ENCODE assay signal across 35 cellular contexts in the genomic region with DNA sequence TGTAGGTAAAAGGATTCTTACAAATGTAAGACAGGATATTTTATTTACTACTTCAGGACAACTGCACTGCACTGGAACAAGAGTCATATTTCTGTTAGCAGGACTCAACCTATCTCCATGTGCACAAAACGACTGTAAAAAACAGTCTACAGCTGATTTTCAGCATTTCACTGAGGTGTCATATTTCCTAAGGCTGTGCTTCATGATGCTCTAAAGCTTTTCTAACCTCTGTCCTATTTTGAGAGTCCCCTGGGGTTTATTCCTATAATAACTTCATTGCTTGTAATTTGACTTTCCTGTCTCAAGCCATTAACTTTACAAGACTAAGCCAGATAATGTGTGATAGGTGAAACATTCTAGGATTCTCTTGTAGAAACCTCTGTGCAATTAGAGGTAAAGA.
DNase-seq lines count a peak whose midpoint lies in the region; ATAC-seq, FAIRE-seq and TF ChIP-seq lines count a peak whose summit lies in the region.
"Had no signal": no experiment of that assay in that cellular context is flagged by ENCODE, and none has a peak within 500 bp of the region (broad histone marks: within the 10 kb centered on the region; RNA-seq: fewer than 3 reads in every experiment).

No MANE protein-coding gene starts in this region.

- BruUV-seq in MCF 10A (replicated peaks; lab: Mats Ljungman, UMichigan), result no TSS peak

- no peaks in the 10 kb centered on the region for H3K9me1 ChIP-seq in keratinocyte (ENCODE audit: control insufficient read depth, extremely low read depth, insufficient read depth, low read length)

- H3K4me3 Mint-ChIP-seq in MCF 10A (ENCODE audit: unreplicated experiment), result no peak overlapping the region
- no peak overlapping the region for H3K4me3 Mint-ChIP-seq in activated T-cell treated with anti-CD3 and anti-CD28 coated beads, Interleukin-2, amount 50 U/mL, for 24 hours
- H3K4me3 Mint-ChIP-seq: activated CD4-positive, alpha-beta T cell treated with anti-CD3 and anti-CD28 coated beads, Interleukin-2, amount 10 ng/mL, durations not matched to agents 7 days and 5 days; activated T-cell treated with anti-CD3 and anti-CD28 coated beads, Interleukin-2, amount 50 U/mL, for 4 hours; brain; CD8-positive, alpha-beta T cell; IgD-negative memory B cell; immature natural killer cell had no signal

- no peaks in the 10 kb centered on the region for H3K4me1 Mint-ChIP-seq in MCF 10A (ENCODE audit: insufficient read depth, unreplicated experiment)
- no peaks in the 10 kb centered on the region for H3K4me1 Mint-ChIP-seq in activated T-cell treated with anti-CD3 and anti-CD28 coated beads, Interleukin-2, amount 50 U/mL, for 24 hours (ENCODE audit: low read depth)
- H3K4me1 Mint-ChIP-seq: activated CD4-positive, alpha-beta T cell treated with anti-CD3 and anti-CD28 coated beads, Interleukin-2, amount 10 ng/mL, durations not matched to agents 7 days and 5 days; brain; IgD-negative memory B cell; immature natural killer cell had no signal

- intact Hi-C loops in MCF 10A (cut with micrococcal nuclease) (no loop called here), breast epithelium (cut with DNase I; ENCODE audit: low total_unique reads) (no loop called here)

- no peak overlapping the region for H3K27ac ChIP-seq in breast epithelium
- no peak overlapping the region for H3K27ac ChIP-seq in keratinocyte (ENCODE audit: control insufficient read depth, insufficient read depth, low read length)
- no peak overlapping the region for H3K27ac ChIP-seq in osteoblast (ENCODE audit: low read depth, low read length)
- H3K27ac ChIP-seq: adrenal gland, colonic mucosa, esophagus muscularis mucosa, left lung, skin epidermis, stomach, tibial artery, WERI-Rb-1 had no signal

- in situ Hi-C loops in astrocyte of the spinal cord (cut with HindIII; ENCODE audit: low sequenced_read_pairs), result no loop called here

- no peak for TF ChIP-seq CTCF in MCF 10A (IDR thresholded peaks at IDR 0.05; ENCODE audit: unreplicated experiment)
- no peak for TF ChIP-seq CTCF in breast epithelium (IDR thresholded peaks at IDR 0.05)
- TF ChIP-seq CTCF in astrocyte of the spinal cord (IDR thresholded peaks at IDR 0.05; ENCODE audit: low read depth, low read length), result no peak
- no peak for TF ChIP-seq CTCF in keratinocyte (optimal IDR thresholded peaks at IDR 0.05 in 1 of 3, IDR thresholded peaks at IDR 0.05 in 1 of 3, conservative IDR thresholded peaks at IDR 0.05 in 1 of 3; ENCODE audit: extremely low read depth in 1 of 3, insufficient read depth in 2 of 3, low read length in 3 of 3)
- TF ChIP-seq CTCF in osteoblast (IDR thresholded peaks at IDR 0.05; ENCODE audit: extremely low read depth, low read depth, low read length), result no peak

- H3K36me3 ChIP-seq in breast epithelium (no peaks in the 10 kb centered on the region), keratinocyte (ENCODE audit: control insufficient read depth in 2 of 2, extremely low read depth in 1 of 2, insufficient read depth in 2 of 2, low read length in 2 of 2) (no peaks in the 10 kb centered on the region), osteoblast (ENCODE audit: insufficient read depth, low read length) (no peaks in the 10 kb centered on the region)
- H3K36me3 ChIP-seq: adrenal gland, colonic mucosa, esophagus muscularis mucosa, left lung, stomach, tibial artery, WERI-Rb-1 had no signal

- no peaks in the 10 kb centered on the region for H3K9me3 ChIP-seq in breast epithelium
- no peaks in the 10 kb centered on the region for H3K9me3 ChIP-seq in keratinocyte (ENCODE audit: control insufficient read depth, low read depth, low read length)
- H3K9me3 ChIP-seq in osteoblast (ENCODE audit: low read depth, low read length), result no peaks in the 10 kb centered on the region
- H3K9me3 ChIP-seq: adrenal gland, colonic mucosa, esophagus muscularis mucosa, left lung, stomach, tibial artery had no signal

- POLR2A ChIA-PET in MCF 10A (lab: Yijun Ruan, JAX), result no interaction called here

- peak; percentile 8 for DNase-seq in MCF 10A (ENCODE audit: unreplicated experiment)
- DNase-seq in breast epithelium (ENCODE audit: low spot score in 2 of 2), result no peak
- peak; percentile 70 for DNase-seq in astrocyte of the spinal cord (ENCODE audit: low read depth, low spot score)
- no peak for DNase-seq in keratinocyte (ENCODE audit: low read depth, low spot score)
- DNase-seq in stimulated activated CD4-positive, alpha-beta T cell treated with anti-CD3 and anti-CD28 coated beads, Interleukin-4, amount 100 ng/mL, for 24 hours, result no peak
- no peak for DNase-seq in osteoblast (ENCODE audit: insufficient read length, low spot score, missing footprints)
- DNase-seq in activated T-cell treated with anti-CD3 and anti-CD28 coated beads, Interleukin-2, amount 50 U/mL, for 24 hours, result no peak
- DNase-seq: activated CD4-positive, alpha-beta T cell treated with anti-CD3 and anti-CD28 coated beads, Interleukin-2, amount 10 ng/mL, durations not matched to agents 7 days and 5 days; activated naive CD4-positive, alpha-beta T cell; activated T-cell treated with anti-CD3 and anti-CD28 coated beads, Interleukin-2, amount 50 U/mL, for 4 hours; adrenal gland; AML-193; CD8-positive, alpha-beta T cell; colonic mucosa; hypothalamus; immature natural killer cell; left lung; mesenchymal stem cell; NCI-H1105; NCI-H2081 treated with DMSO at 0.1 percent for 48 hours; NCI-H510A treated with DMSO at 0.1 percent for 48 hours; nucleus accumbens; SHP77; stomach; T-helper 9 cell; tibial artery; WERI-Rb-1 had no signal

- H2AFZ ChIP-seq in keratinocyte (ENCODE audit: control insufficient read depth, low read length) (peak overlapping the region; percentile 12), osteoblast (ENCODE audit: low read length) (no peak overlapping the region)

- no peaks in the 10 kb centered on the region for H3K36me3 Mint-ChIP-seq in MCF 10A (ENCODE audit: insufficient read depth, unreplicated experiment)
- H3K36me3 Mint-ChIP-seq in activated T-cell treated with anti-CD3 and anti-CD28 coated beads, Interleukin-2, amount 50 U/mL, for 24 hours (ENCODE audit: low read depth), result no peaks in the 10 kb centered on the region
- H3K36me3 Mint-ChIP-seq: brain; CD8-positive, alpha-beta T cell; IgD-negative memory B cell; immature natural killer cell had no signal

- TF ChIP-seq POLR2A in breast epithelium (IDR thresholded peaks at IDR 0.05), result no peak

- H3K9me3 Mint-ChIP-seq in MCF 10A (ENCODE audit: unreplicated experiment), result no peaks in the 10 kb centered on the region
- no peaks in the 10 kb centered on the region for H3K9me3 Mint-ChIP-seq in activated T-cell treated with anti-CD3 and anti-CD28 coated beads, Interleukin-2, amount 50 U/mL, for 24 hours
- H3K9me3 Mint-ChIP-seq: activated CD4-positive, alpha-beta T cell treated with anti-CD3 and anti-CD28 coated beads, Interleukin-2, amount 10 ng/mL, durations not matched to agents 7 days and 5 days; activated T-cell treated with anti-CD3 and anti-CD28 coated beads, Interleukin-2, amount 50 U/mL, for 4 hours; CD8-positive, alpha-beta T cell had no signal

- H3K27me3 ChIP-seq in breast epithelium (no peaks in the 10 kb centered on the region), keratinocyte (ENCODE audit: control insufficient read depth, extremely low read depth, insufficient read depth, low read length) (no peaks in the 10 kb centered on the region), osteoblast (ENCODE audit: insufficient read depth, low read length) (no peaks in the 10 kb centered on the region)
- H3K27me3 ChIP-seq: adrenal gland, colonic mucosa, esophagus muscularis mucosa, left lung, stomach, tibial artery had no signal

- no peak overlapping the region for H3K27ac Mint-ChIP-seq in MCF 10A (ENCODE audit: low read depth, unreplicated experiment)
- H3K27ac Mint-ChIP-seq in activated T-cell treated with anti-CD3 and anti-CD28 coated beads, Interleukin-2, amount 50 U/mL, for 24 hours, result no peak overlapping the region
- H3K27ac Mint-ChIP-seq: activated CD4-positive, alpha-beta T cell treated with anti-CD3 and anti-CD28 coated beads, Interleukin-2, amount 10 ng/mL, durations not matched to agents 7 days and 5 days; brain; CD8-positive, alpha-beta T cell; IgD-negative memory B cell; immature natural killer cell had no signal

- no peak overlapping the region for H3K9ac ChIP-seq in keratinocyte (ENCODE audit: control insufficient read depth, extremely low read depth, insufficient read depth, low read length)

- H3K4me2 ChIP-seq in keratinocyte (ENCODE audit: control insufficient read depth, extremely low read depth, insufficient read depth, low read depth, low read length) (no peak overlapping the region), osteoblast (ENCODE audit: insufficient read depth, low read length) (no peak overlapping the region)

- H3K4me3 ChIP-seq in breast epithelium (no peak overlapping the region), astrocyte of the spinal cord (ENCODE audit: low read depth, low read length) (no peak overlapping the region), keratinocyte (ENCODE audit: control insufficient read depth in 2 of 3, extremely low read depth in 1 of 3, insufficient read depth in 2 of 3, low read depth in 1 of 3, low read length in 3 of 3) (no peak overlapping the region), osteoblast (ENCODE audit: insufficient read depth, low read length) (no peak overlapping the region)
- H3K4me3 ChIP-seq: adrenal gland, colonic mucosa, esophagus muscularis mucosa, left lung, skin epidermis, stomach, tibial artery had no signal

- dilution Hi-C loops in keratinocyte (cut with MboI; ENCODE audit: extremely low pct_ligation_motif_present, low sequenced_read_pairs), result no loop called here

- CTCF ChIA-PET in MCF 10A (lab: Yijun Ruan, JAX), result interaction anchor here (0.6 kb wide), 1 partner anchor 28 kb away, joined by 3 read pairs; no protein-coding TSS in a partner anchor

- H3K4me1 ChIP-seq in breast epithelium (no peaks in the 10 kb centered on the region), keratinocyte (ENCODE audit: control insufficient read depth, extremely low read depth, insufficient read depth, low read length) (no peaks in the 10 kb centered on the region), osteoblast (ENCODE audit: insufficient read depth, low read length) (peaks cover 3% of the 10 kb centered on the region)
- H3K4me1 ChIP-seq: adrenal gland, colonic mucosa, esophagus muscularis mucosa, left lung, stomach, tibial artery had no signal

- H3K79me2 ChIP-seq in keratinocyte (ENCODE audit: control insufficient read depth, insufficient read depth, low read length), result no peaks in the 10 kb centered on the region
- H3K79me2 ChIP-seq in osteoblast (ENCODE audit: insufficient read depth, low read length), result no peaks in the 10 kb centered on the region

- H4K20me1 ChIP-seq in keratinocyte (ENCODE audit: control insufficient read depth, extremely low read depth, insufficient read depth, low read length) (no peaks in the 10 kb centered on the region), osteoblast (ENCODE audit: insufficient read depth, low read length) (no peaks in the 10 kb centered on the region)

- no peak for FAIRE-seq in keratinocyte (lab: Jason Lieb, UNC)
- FAIRE-seq: A204.1, GM12891 had no signal

- no peak for ATAC-seq in GM21423 (IDR thresholded peaks at IDR 0.05; ENCODE audit: unreplicated experiment)
- ATAC-seq: activated T-cell treated with anti-CD3 and anti-CD28 coated beads, Interleukin-2, amount 50 U/mL, for 4 hours; CD8-positive, alpha-beta T cell; left lung; Panc1 had no signal

- no peaks in the 10 kb centered on the region for H3K27me3 Mint-ChIP-seq in MCF 10A (ENCODE audit: insufficient read depth, unreplicated experiment)
- H3K27me3 Mint-ChIP-seq in activated T-cell treated with anti-CD3 and anti-CD28 coated beads, Interleukin-2, amount 50 U/mL, for 24 hours, result peaks cover 13% of the 10 kb centered on the region

Comparison
In these comparisons a context has a peak if more than half of its experiments do, and no peak if none do; other contexts are left out.
1. DNase-seq: peak in MCF 10A (single experiment) and astrocyte of the spinal cord (single experiment); none in breast epithelium (0 of 2), keratinocyte (single experiment), stimulated activated CD4-positive, alpha-beta T cell treated with anti-CD3 and anti-CD28 coated beads, Interleukin-4, amount 100 ng/mL, for 24 hours (single experiment), osteoblast (single experiment) and activated T-cell treated with anti-CD3 and anti-CD28 coated beads, Interleukin-2, amount 50 U/mL, for 24 hours (single experiment).